Comparison of ENCODE assay signal across 1 cellular context in the genomic region with DNA sequence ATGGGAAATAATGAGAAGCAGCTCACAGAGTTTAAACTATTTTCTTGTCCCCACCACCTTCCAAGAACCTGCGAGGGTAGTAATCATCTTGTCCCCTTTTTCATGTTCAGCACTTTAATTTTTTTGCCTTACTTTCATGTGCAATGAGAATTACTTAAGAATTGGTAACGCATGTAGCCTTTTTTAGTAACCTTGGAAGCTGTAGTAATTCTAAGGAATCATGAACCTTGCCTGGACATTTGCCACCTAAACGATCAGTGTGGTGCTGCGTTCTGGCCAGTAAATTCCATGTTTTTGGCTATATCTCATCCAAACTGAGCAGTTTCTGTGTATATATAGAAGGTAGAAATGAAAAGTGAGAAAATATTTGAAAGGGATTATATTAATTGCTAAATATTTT.
TF ChIP-seq lines count a peak whose summit lies in the region.

No MANE protein-coding gene starts in this region.

TF ChIP-seq in K562, 482 proteins besides CTCF, POLR2A, EP300 and RAD21:
- peak; percentile 67 for TF ChIP-seq CBX2 (IDR thresholded peaks at IDR 0.05; ENCODE audit: insufficient read depth, low read length, poor library complexity, severe bottlenecking)
- TF ChIP-seq PRPF4 (IDR thresholded peaks at IDR 0.05; ENCODE audit: insufficient read depth, low read depth, low read length, poor library complexity, severe bottlenecking) = no peak
- peak; percentile 60 for TF ChIP-seq CBX8 (IDR thresholded peaks at IDR 0.05; ENCODE audit: borderline replicate concordance, extremely low read depth, low read depth, low read length, poor library complexity, severe bottlenecking)
- TF ChIP-seq, protein P1, sequence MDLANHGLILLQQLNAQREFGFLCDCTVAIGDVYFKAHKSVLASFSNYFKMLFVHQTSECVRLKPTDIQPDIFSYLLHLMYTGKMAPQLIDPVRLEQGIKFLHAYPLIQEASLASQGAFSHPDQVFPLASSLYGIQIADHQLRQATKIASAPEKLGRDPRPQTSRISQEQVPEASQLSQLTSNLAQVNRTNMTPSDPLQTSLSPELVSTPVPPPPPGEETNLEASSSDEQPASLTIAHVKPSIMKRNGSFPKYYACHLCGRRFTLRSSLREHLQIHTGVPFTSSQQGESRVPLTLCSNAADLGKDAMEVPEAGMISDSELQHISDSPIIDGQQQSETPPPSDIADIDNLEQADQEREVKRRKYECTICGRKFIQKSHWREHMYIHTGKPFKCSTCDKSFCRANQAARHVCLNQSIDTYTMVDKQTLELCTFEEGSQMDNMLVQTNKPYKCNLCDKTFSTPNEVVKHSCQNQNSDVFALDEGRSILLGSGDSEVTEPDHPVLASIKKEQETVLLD (IDR thresholded peaks at IDR 0.05) = no peak
